ENCODE assay signal across 17 cellular contexts in the genomic region with DNA sequence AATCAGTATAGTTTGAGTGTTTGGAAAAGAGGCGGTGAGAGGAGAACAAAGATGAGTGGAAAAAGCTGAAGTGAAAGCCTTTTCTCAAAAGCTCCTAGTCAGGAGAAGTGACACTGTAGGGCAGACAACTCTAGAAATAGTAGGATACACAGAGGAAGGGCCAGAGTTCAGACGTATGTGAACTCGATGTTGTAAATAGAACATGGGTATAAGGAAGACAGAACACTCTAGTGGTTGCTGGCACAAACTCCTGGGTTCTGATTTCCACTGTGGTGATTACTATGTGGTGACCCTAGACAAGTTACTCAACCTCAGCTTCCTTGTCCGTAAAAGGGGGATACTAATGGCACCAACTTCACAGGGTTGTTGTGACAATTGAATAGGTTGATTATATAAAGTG. TPM values are rescaled to one million over a fixed set of nuclear protein-coding genes. Genes with fewer than 3 reads are reported as not detected.
"Had no signal": no experiment of that assay in that cellular context is flagged by ENCODE, and none has a peak within 500 bp of the region (broad histone marks: within the 10 kb centered on the region; RNA-seq: fewer than 3 reads in every experiment).

No MANE protein-coding gene starts in this region.

- H3K36me3 Mint-ChIP-seq: naive B cell; stimulated activated memory B cell treated with anti-CD40 and anti-IgM and Interleukin-4, amounts not matched to agents 10 μg/mL and 1 μg/mL and 100 μg/mL, for 72 hours had no signal

- H3K27ac Mint-ChIP-seq: activated CD4-positive, alpha-beta memory T cell treated with anti-CD3 and anti-CD28 coated beads, Interleukin-2, amount 10 ng/mL, durations not matched to agents 7 days and 5 days; stimulated activated memory B cell treated with anti-CD40 and anti-IgM and Interleukin-4, amounts not matched to agents 10 μg/mL and 1 μg/mL and 100 μg/mL, for 72 hours had no signal

- H3K9me3 Mint-ChIP-seq: activated CD4-positive, alpha-beta memory T cell treated with anti-CD3 and anti-CD28 coated beads, Interleukin-2, amount 10 ng/mL, durations not matched to agents 7 days and 5 days; stimulated activated memory B cell treated with anti-CD40 and anti-IgM and Interleukin-4, amounts not matched to agents 10 μg/mL and 1 μg/mL and 100 μg/mL, for 72 hours had no signal

- H3K4me3 ChIP-seq: ascending aorta, esophagus squamous epithelium, right atrium auricular region, spleen, tibial nerve had no signal

- H3K36me3 ChIP-seq: ascending aorta, esophagus squamous epithelium, right atrium auricular region, spleen, tibial nerve had no signal

- H3K9ac ChIP-seq: parathyroid adenoma had no signal

- H3K4me3 Mint-ChIP-seq: activated CD4-positive, alpha-beta memory T cell treated with anti-CD3 and anti-CD28 coated beads, Interleukin-2, amount 10 ng/mL, durations not matched to agents 7 days and 5 days; naive B cell; stimulated activated memory B cell treated with anti-CD40 and anti-IgM and Interleukin-4, amounts not matched to agents 10 μg/mL and 1 μg/mL and 100 μg/mL, for 72 hours had no signal

- H3K27me3 Mint-ChIP-seq: stimulated activated memory B cell treated with anti-CD40 and anti-IgM and Interleukin-4, amounts not matched to agents 10 μg/mL and 1 μg/mL and 100 μg/mL, for 72 hours had no signal

- ATAC-seq: stimulated activated memory B cell treated with anti-CD40 and anti-IgM and Interleukin-4, amounts not matched to agents 10 μg/mL and 1 μg/mL and 100 μg/mL, for 72 hours had no signal

- H3K9me3 ChIP-seq: ascending aorta, esophagus squamous epithelium, right atrium auricular region, spleen, tibial nerve had no signal

- H2AFZ ChIP-seq: parathyroid adenoma had no signal

- H3K27ac ChIP-seq: ascending aorta, esophagus squamous epithelium, parathyroid adenoma, right atrium auricular region, spleen, tibial nerve had no signal

- H3K27me3 ChIP-seq: ascending aorta, right atrium auricular region, tibial nerve had no signal

- DNase-seq: activated CD4-positive, alpha-beta memory T cell treated with anti-CD3 and anti-CD28 coated beads, Interleukin-2, amount 10 ng/mL, durations not matched to agents 7 days and 5 days; activated CD4-positive, alpha-beta T cell treated with anti-CD3 and anti-CD28 coated beads for 1 hour; activated CD8-positive, alpha-beta memory T cell treated with anti-CD3 and anti-CD28 coated beads, Interleukin-2, amount 50 U/mL, for 4 hours; activated naive CD4-positive, alpha-beta T cell; esophagus squamous epithelium; foreskin fibroblast; islet precursor cell; naive B cell; spleen; stimulated activated CD4-positive, alpha-beta T cell treated with anti-CD3 and anti-CD28 coated beads, Interleukin-1b, Interleukin-23, amount 100 ng/mL, for 48 hours; T-helper 9 cell had no signal

- H3K79me2 ChIP-seq: parathyroid adenoma had no signal

RNA-seq across cellular contexts. Expression of gene LRRC52, which starts 57.0 kb away (rescaled TPM):
- total RNA-seq: activated CD4-positive, alpha-beta memory T cell treated with anti-CD3 and anti-CD28 coated beads, Interleukin-2, amount 10 ng/mL, durations not matched to agents 7 days and 5 days; ascending aorta; esophagus squamous epithelium; left lobe of liver; right atrium auricular region; spleen; tibial nerve had no signal
- polyA plus RNA-seq: spleen had no signal
